ENCODE assay signal across 11 cellular contexts in the genomic region with DNA sequence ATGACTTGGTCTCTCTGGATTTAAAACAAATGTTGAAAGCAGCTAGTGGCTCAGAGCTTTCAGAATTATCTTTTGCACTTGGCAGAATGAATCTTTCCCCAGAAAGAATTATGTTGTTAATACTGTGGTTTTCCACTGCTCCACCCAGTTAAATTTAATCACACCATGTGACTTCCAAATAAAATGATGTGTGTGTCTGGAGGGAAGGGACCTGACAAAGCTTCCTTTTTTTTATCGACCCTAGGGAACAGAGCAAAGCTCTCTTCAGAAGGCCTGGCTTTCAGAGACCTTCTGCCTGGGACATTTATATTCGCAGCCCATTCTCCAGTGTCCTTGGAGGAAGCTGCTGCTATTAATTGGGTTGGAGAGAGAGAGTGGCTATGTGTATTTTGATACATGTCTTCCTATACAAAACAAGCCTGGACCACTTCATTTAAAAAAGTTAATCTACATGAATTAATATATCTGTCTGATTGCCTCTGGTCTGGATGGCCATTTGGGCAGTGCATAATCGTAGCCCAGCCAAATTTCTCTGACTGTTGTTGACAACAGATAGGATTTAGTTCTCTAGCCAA.
DNase-seq lines count a peak whose midpoint lies in the region; ATAC-seq and TF ChIP-seq lines count a peak whose summit lies in the region.
"Had no signal": no experiment of that assay in that cellular context is flagged by ENCODE, and none has a peak within 500 bp of the region (broad histone marks: within the 10 kb centered on the region; RNA-seq: fewer than 3 reads in every experiment).

No MANE protein-coding gene starts in this region.

- H3K4me2 ChIP-seq in fibroblast of lung (ENCODE audit: extremely low read depth, insufficient read depth, low read length): no peak overlapping the region

- H3K4me1 Mint-ChIP-seq in endothelial cell (ENCODE audit: unreplicated experiment): peaks cover 16% of the 10 kb centered on the region

- H3K36me3 Mint-ChIP-seq in endothelial cell (ENCODE audit: low read depth, unreplicated experiment): no peaks in the 10 kb centered on the region

- no peak overlapping the region for H3K4me3 Mint-ChIP-seq in endothelial cell (ENCODE audit: unreplicated experiment)
- H3K4me3 Mint-ChIP-seq: CD8-positive, alpha-beta memory T cell had no signal

- ATAC-seq in omental fat pad (ENCODE audit: low FRiP score): peak; percentile 52

- H3K4me1 ChIP-seq in fibroblast of lung (ENCODE audit: control insufficient read depth, extremely low read depth, insufficient read depth, low read length): peaks cover 14% of the 10 kb centered on the region

- peaks cover 2% of the 10 kb centered on the region for H3K27me3 Mint-ChIP-seq in endothelial cell (ENCODE audit: unreplicated experiment)
- H3K27me3 Mint-ChIP-seq: CD8-positive, alpha-beta memory T cell had no signal

- no peaks in the 10 kb centered on the region for H3K79me2 ChIP-seq in fibroblast of lung (ENCODE audit: control insufficient read depth, insufficient read depth, low read length)

- H4K20me1 ChIP-seq in fibroblast of lung (ENCODE audit: control insufficient read depth, extremely low read depth, insufficient read depth, low read length): no peaks in the 10 kb centered on the region

- no peak overlapping the region for H3K27ac Mint-ChIP-seq in endothelial cell (ENCODE audit: unreplicated experiment)

- H3K9me3 ChIP-seq in fibroblast of lung (ENCODE audit: control insufficient read depth, insufficient read depth, low read depth, low read length): no peaks in the 10 kb centered on the region

- H2AFZ ChIP-seq in fibroblast of lung (ENCODE audit: low read length): no peak overlapping the region

- no peak overlapping the region for H3K9ac ChIP-seq in fibroblast of lung (ENCODE audit: insufficient read depth, low read length)

- H3K9me3 Mint-ChIP-seq in endothelial cell (ENCODE audit: unreplicated experiment): no peaks in the 10 kb centered on the region
- H3K9me3 Mint-ChIP-seq: CD8-positive, alpha-beta memory T cell had no signal

- no peak overlapping the region for H3K27ac ChIP-seq in fibroblast of lung (ENCODE audit: insufficient read depth, low read length)

- H3K36me3 ChIP-seq in fibroblast of lung (ENCODE audit: control insufficient read depth, insufficient read depth, low read length): no peaks in the 10 kb centered on the region

- DNase-seq in Ammon's horn (ENCODE audit: low spot score) (peak; percentile 62), NCI-H2171 treated with DMSO at 0.1 percent for 48 hours (lab: John Stamatoyannopoulos, UW) (peak; percentile 71), fibroblast of lung (ENCODE audit: low read depth in 2 of 2) (peak; percentile 41 to 51), omental fat pad (ENCODE audit: low spot score) (no peak), endothelial cell (ENCODE audit: low spot score) (no peak), cerebellar nuclear complex (lab: John Stamatoyannopoulos, UW) (no peak), SHP77 (lab: John Stamatoyannopoulos, UW) (no peak)
- no peak for DNase-seq in stimulated activated CD4-positive, alpha-beta T cell treated with anti-CD3 and anti-CD28 coated beads, Interleukin-4, amount 100 ng/mL, for 1 hour
- DNase-seq: CD8-positive, alpha-beta memory T cell; central memory CD4-positive, alpha-beta T cell; mammary epithelial cell had no signal

- TF ChIP-seq CTCF in fibroblast of lung (conservative IDR thresholded peaks at IDR 0.05 in 1 of 2, IDR thresholded peaks at IDR 0.05 in 1 of 2; ENCODE audit: low read depth in 1 of 2, low read length in 2 of 2): no peak
- no peak for TF ChIP-seq CTCF in omental fat pad (IDR thresholded peaks at IDR 0.05)
- no peak for TF ChIP-seq CTCF in endothelial cell (IDR thresholded peaks at IDR 0.05; ENCODE audit: unreplicated experiment)

- H3K27me3 ChIP-seq in fibroblast of lung (ENCODE audit: control insufficient read depth, insufficient read depth, low read length): no peaks in the 10 kb centered on the region

- no peak overlapping the region for H3K4me3 ChIP-seq in fibroblast of lung (replicated peaks in 1 of 4; ENCODE audit: control extremely low read depth in 1 of 4, insufficient read depth in 1 of 4, low read depth in 3 of 4, low read length in 4 of 4)

Comparison
In these comparisons a context has a peak if more than half of its experiments do, and no peak if none do; other contexts are left out.
1. DNase-seq: peak in Ammon's horn (single experiment), NCI-H2171 treated with DMSO at 0.1 percent for 48 hours (single experiment) and fibroblast of lung (2 of 2); none in omental fat pad (single experiment), endothelial cell (single experiment), stimulated activated CD4-positive, alpha-beta T cell treated with anti-CD3 and anti-CD28 coated beads, Interleukin-4, amount 100 ng/mL, for 1 hour (single experiment), cerebellar nuclear complex (0 of 2) and SHP77 (0 of 2).